5 cellular contexts compared by ENCODE assay signal in the genomic region with DNA sequence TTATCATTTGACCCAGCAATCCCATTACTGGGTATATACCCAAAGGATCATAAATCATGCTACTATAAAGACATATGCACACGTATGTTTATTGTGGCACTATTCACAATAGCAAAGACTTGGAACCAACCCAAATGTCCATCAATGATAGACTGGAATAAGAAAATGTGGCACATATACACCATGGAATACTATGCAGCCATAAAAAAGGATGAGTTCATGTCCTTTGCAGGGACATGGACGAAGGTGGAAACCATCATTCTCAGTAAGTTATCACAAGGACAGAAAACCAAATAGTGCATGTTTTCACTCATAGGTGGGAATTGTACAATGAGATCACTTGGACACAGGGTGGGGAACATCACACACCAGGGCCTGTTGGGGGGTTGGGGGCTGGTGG. TPM values are rescaled to one million over a fixed set of nuclear protein-coding genes. Genes with fewer than 3 reads are reported as not detected.
"Had no signal": no experiment of that assay in that cellular context is flagged by ENCODE, and none has a peak within 500 bp of the region (broad histone marks: within the 10 kb centered on the region; RNA-seq: fewer than 3 reads in every experiment).

No MANE protein-coding gene starts in this region.

RNA-seq across cellular contexts. Expression of a gene that starts 22.4 kb away (rescaled TPM):
- total RNA-seq: GM23248, H1, H7, H9 had no signal
- polyA plus RNA-seq: GM23338, H1 had no signal
